In genomic region chr6:13541496-13541895, GRCh38 we compare ENCODE assay signal across 39 cellular contexts.
"Had no signal": no experiment of that assay in that cellular context is flagged by ENCODE, and none has a peak within 500 bp of the region (broad histone marks: within the 10 kb centered on the region; RNA-seq: fewer than 3 reads in every experiment).

No MANE protein-coding gene starts in this region.

- H3K36me3 ChIP-seq: adrenal gland, ascending aorta, brain microvascular endothelial cell, breast epithelium, cardiac muscle cell had no signal

- H3K4me3 Mint-ChIP-seq: activated naive CD4-positive, alpha-beta T cell treated with anti-CD3 and anti-CD28 coated beads for 36 hours; activated naive CD4-positive, alpha-beta T cell treated with anti-CD3 and anti-CD28 coated beads, Interleukin-2, amount 10 ng/mL, durations not matched to agents 7 days and 5 days; activated naive CD4-positive, alpha-beta T cell treated with anti-CD3 and anti-CD28 coated beads, Interleukin-2, amount 50 U/mL, for 24 hours; activated naive CD8-positive, alpha-beta T cell; activated naive CD8-positive, alpha-beta T cell treated with anti-CD3 and anti-CD28 coated beads for 36 hours; activated naive CD8-positive, alpha-beta T cell treated with anti-CD3 and anti-CD28 coated beads, Interleukin-2, amount 10 ng/mL, durations not matched to agents 7 days and 5 days; activated naive CD8-positive, alpha-beta T cell treated with anti-CD3 and anti-CD28 coated beads, Interleukin-2, amount 50 U/mL, for 24 hours; activated T-cell treated with anti-CD3 and anti-CD28 coated beads, Interleukin-2, amount 50 U/mL, for 24 hours; activated T-cell treated with anti-CD3 and anti-CD28 coated beads, Interleukin-2, amount 50 U/mL, for 4 hours; activated T-cell treated with anti-CD3 and anti-CD28 coated beads, Interleukin-2, amount 50 U/mL, for 72 hours; activated T-helper 1 cell treated with anti-CD3 and anti-CD28 coated beads, Interleukin-12 subunit alpha, Interleukin-12 subunit beta, Interleukin-2, Interleukin-4 antibody, amounts not matched to agents 30 ng/mL and 10 ng/mL and 1 ng/mL, durations not matched to agents 14 hours and 24 hours and 36 hours; activated T-helper 17 cell treated with anti-CD3 and anti-CD28 coated beads, Interleukin-2, amount 50 U/mL, for 72 hours; brain; central memory CD8-positive, alpha-beta T cell had no signal

- H3K27me3 Mint-ChIP-seq: activated naive CD4-positive, alpha-beta T cell treated with anti-CD3 and anti-CD28 coated beads, Interleukin-2, amount 10 ng/mL, durations not matched to agents 7 days and 5 days; activated naive CD4-positive, alpha-beta T cell treated with anti-CD3 and anti-CD28 coated beads, Interleukin-2, amount 50 U/mL, for 24 hours; activated naive CD8-positive, alpha-beta T cell; activated naive CD8-positive, alpha-beta T cell treated with anti-CD3 and anti-CD28 coated beads for 36 hours; activated naive CD8-positive, alpha-beta T cell treated with anti-CD3 and anti-CD28 coated beads, Interleukin-2, amount 50 U/mL, for 24 hours; activated T-cell treated with anti-CD3 and anti-CD28 coated beads, Interleukin-2, amount 50 U/mL, for 24 hours; activated T-helper 17 cell treated with anti-CD3 and anti-CD28 coated beads, Interleukin-2, amount 50 U/mL, for 72 hours; central memory CD8-positive, alpha-beta T cell had no signal

- ATAC-seq: activated naive CD4-positive, alpha-beta T cell treated with anti-CD3 and anti-CD28 coated beads, Interleukin-2, amount 50 U/mL, for 72 hours; activated naive CD8-positive, alpha-beta T cell treated with anti-CD3 and anti-CD28 coated beads, Interleukin-2, amount 50 U/mL, for 24 hours; activated T-cell treated with anti-CD3 and anti-CD28 coated beads, Interleukin-2, amount 50 U/mL, for 4 hours; activated T-cell treated with anti-CD3 and anti-CD28 coated beads, Interleukin-2, amount 50 U/mL, for 72 hours; activated T-helper 17 cell treated with anti-CD3 and anti-CD28 coated beads, Interleukin-2, amount 50 U/mL, for 72 hours; body of pancreas had no signal

- DNase-seq: activated effector memory CD4-positive, alpha-beta T cell treated with anti-CD3 and anti-CD28 coated beads, Interleukin-2, amount 50 U/mL, for 16 hours; activated effector memory CD4-positive, alpha-beta T cell treated with Interleukin-2 at 50 U/mL for 16 hours; activated gamma-delta T cell; activated gamma-delta T cell treated with Interleukin-2 at 50 U/mL for 16 hours; activated naive CD4-positive, alpha-beta T cell; activated naive CD4-positive, alpha-beta T cell treated with anti-CD3 and anti-CD28 coated beads for 36 hours; activated naive CD4-positive, alpha-beta T cell treated with anti-CD3 and anti-CD28 coated beads, Interleukin-2, amount 10 ng/mL, durations not matched to agents 7 days and 5 days; activated naive CD4-positive, alpha-beta T cell treated with anti-CD3 and anti-CD28 coated beads, Interleukin-2, amount 50 U/mL, for 16 hours; activated naive CD4-positive, alpha-beta T cell treated with Interleukin-2 at 50 U/mL for 16 hours; activated naive CD8-positive, alpha-beta T cell treated with anti-CD3 and anti-CD28 coated beads for 36 hours; activated naive CD8-positive, alpha-beta T cell treated with anti-CD3 and anti-CD28 coated beads, Interleukin-2, amount 10 ng/mL, durations not matched to agents 7 days and 5 days; activated naive CD8-positive, alpha-beta T cell treated with anti-CD3 and anti-CD28 coated beads, Interleukin-2, amount 50 U/mL, for 24 hours; activated T-cell treated with anti-CD3 and anti-CD28 coated beads for 4 hours; activated T-cell treated with anti-CD3 and anti-CD28 coated beads, Interleukin-2, amount 50 U/mL, for 1 hour; activated T-cell treated with anti-CD3 and anti-CD28 coated beads, Interleukin-2, amount 50 U/mL, for 24 hours; activated T-cell treated with anti-CD3 and anti-CD28 coated beads, Interleukin-2, amount 50 U/mL, for 4 hours; activated T-cell treated with anti-CD3 and anti-CD28 coated beads, Interleukin-2, amount 50 U/mL, for 48 hours; activated T-cell treated with anti-CD3 and anti-CD28 coated beads, Interleukin-2, amount 50 U/mL, for 72 hours; adrenal gland; amniotic stem cell; amygdala; anterior cingulate cortex; aorta; body of pancreas; brain microvascular endothelial cell; caudate nucleus; central memory CD4-positive, alpha-beta T cell; cerebellar nuclear complex had no signal

- H3K4me1 ChIP-seq: adrenal gland, ascending aorta, body of pancreas, breast epithelium had no signal

- H3K27ac ChIP-seq: adrenal gland, ascending aorta, body of pancreas, brain microvascular endothelial cell, breast epithelium, cardiac muscle cell had no signal

- H3K9me3 ChIP-seq: adrenal gland, ascending aorta, body of pancreas, breast epithelium had no signal

- H3K9me3 Mint-ChIP-seq: activated naive CD4-positive, alpha-beta T cell treated with anti-CD3 and anti-CD28 coated beads for 36 hours; activated naive CD4-positive, alpha-beta T cell treated with anti-CD3 and anti-CD28 coated beads, Interleukin-2, amount 10 ng/mL, durations not matched to agents 7 days and 5 days; activated naive CD4-positive, alpha-beta T cell treated with anti-CD3 and anti-CD28 coated beads, Interleukin-2, amount 50 U/mL, for 24 hours; activated naive CD4-positive, alpha-beta T cell treated with anti-CD3 and anti-CD28 coated beads, Interleukin-2, amount 50 U/mL, for 72 hours; activated naive CD8-positive, alpha-beta T cell treated with anti-CD3 and anti-CD28 coated beads for 36 hours; activated naive CD8-positive, alpha-beta T cell treated with anti-CD3 and anti-CD28 coated beads, Interleukin-2, amount 10 ng/mL, durations not matched to agents 7 days and 5 days; activated naive CD8-positive, alpha-beta T cell treated with anti-CD3 and anti-CD28 coated beads, Interleukin-2, amount 50 U/mL, for 24 hours; activated T-cell treated with anti-CD3 and anti-CD28 coated beads, Interleukin-2, amount 50 U/mL, for 24 hours; activated T-cell treated with anti-CD3 and anti-CD28 coated beads, Interleukin-2, amount 50 U/mL, for 4 hours; activated T-cell treated with anti-CD3 and anti-CD28 coated beads, Interleukin-2, amount 50 U/mL, for 72 hours; activated T-helper 1 cell treated with anti-CD3 and anti-CD28 coated beads, Interleukin-12 subunit alpha, Interleukin-12 subunit beta, Interleukin-2, Interleukin-4 antibody, amounts not matched to agents 30 ng/mL and 10 ng/mL and 1 ng/mL, durations not matched to agents 14 hours and 24 hours and 36 hours; activated T-helper 17 cell treated with anti-CD3 and anti-CD28 coated beads, Interleukin-2, amount 50 U/mL, for 72 hours; activated T-helper 2 cell treated with anti-CD3 and anti-CD28 coated beads, Interferon-gamma antibody, Interleukin-2, Interleukin-4, amounts not matched to agents 10 μg/mL and 5 μg/mL and 100 μg/mL, durations not matched to agents 14 hours and 24 hours and 36 hours; central memory CD8-positive, alpha-beta T cell had no signal

- H3K27me3 ChIP-seq: adrenal gland, ascending aorta, body of pancreas, brain microvascular endothelial cell, breast epithelium, cardiac muscle cell had no signal

- H3K27ac Mint-ChIP-seq: activated naive CD4-positive, alpha-beta T cell treated with anti-CD3 and anti-CD28 coated beads for 36 hours; activated naive CD4-positive, alpha-beta T cell treated with anti-CD3 and anti-CD28 coated beads, Interleukin-2, amount 10 ng/mL, durations not matched to agents 7 days and 5 days; activated naive CD4-positive, alpha-beta T cell treated with anti-CD3 and anti-CD28 coated beads, Interleukin-2, amount 50 U/mL, for 24 hours; activated naive CD4-positive, alpha-beta T cell treated with anti-CD3 and anti-CD28 coated beads, Interleukin-2, amount 50 U/mL, for 72 hours; activated naive CD8-positive, alpha-beta T cell; activated naive CD8-positive, alpha-beta T cell treated with anti-CD3 and anti-CD28 coated beads for 36 hours; activated naive CD8-positive, alpha-beta T cell treated with anti-CD3 and anti-CD28 coated beads, Interleukin-2, amount 10 ng/mL, durations not matched to agents 7 days and 5 days; activated naive CD8-positive, alpha-beta T cell treated with anti-CD3 and anti-CD28 coated beads, Interleukin-2, amount 50 U/mL, for 24 hours; activated T-cell treated with anti-CD3 and anti-CD28 coated beads, Interleukin-2, amount 50 U/mL, for 24 hours; activated T-cell treated with anti-CD3 and anti-CD28 coated beads, Interleukin-2, amount 50 U/mL, for 72 hours; activated T-helper 1 cell treated with anti-CD3 and anti-CD28 coated beads, Interleukin-12 subunit alpha, Interleukin-12 subunit beta, Interleukin-2, Interleukin-4 antibody, amounts not matched to agents 30 ng/mL and 10 ng/mL and 1 ng/mL, durations not matched to agents 14 hours and 24 hours and 36 hours; activated T-helper 17 cell treated with anti-CD3 and anti-CD28 coated beads, Interleukin-2, amount 50 U/mL, for 72 hours; activated T-helper 2 cell treated with anti-CD3 and anti-CD28 coated beads, Interferon-gamma antibody, Interleukin-2, Interleukin-4, amounts not matched to agents 10 μg/mL and 5 μg/mL and 100 μg/mL, durations not matched to agents 14 hours and 24 hours and 36 hours; brain had no signal

- H3K36me3 Mint-ChIP-seq: activated naive CD4-positive, alpha-beta T cell treated with anti-CD3 and anti-CD28 coated beads, Interleukin-2, amount 10 ng/mL, durations not matched to agents 7 days and 5 days; activated naive CD4-positive, alpha-beta T cell treated with anti-CD3 and anti-CD28 coated beads, Interleukin-2, amount 50 U/mL, for 24 hours; activated naive CD4-positive, alpha-beta T cell treated with anti-CD3 and anti-CD28 coated beads, Interleukin-2, amount 50 U/mL, for 72 hours; activated naive CD8-positive, alpha-beta T cell; activated naive CD8-positive, alpha-beta T cell treated with anti-CD3 and anti-CD28 coated beads for 36 hours; activated naive CD8-positive, alpha-beta T cell treated with anti-CD3 and anti-CD28 coated beads, Interleukin-2, amount 10 ng/mL, durations not matched to agents 7 days and 5 days; brain had no signal

- H3K4me1 Mint-ChIP-seq: activated naive CD4-positive, alpha-beta T cell treated with anti-CD3 and anti-CD28 coated beads, Interleukin-2, amount 10 ng/mL, durations not matched to agents 7 days and 5 days; activated naive CD4-positive, alpha-beta T cell treated with anti-CD3 and anti-CD28 coated beads, Interleukin-2, amount 50 U/mL, for 24 hours; activated naive CD8-positive, alpha-beta T cell treated with anti-CD3 and anti-CD28 coated beads for 36 hours; activated naive CD8-positive, alpha-beta T cell treated with anti-CD3 and anti-CD28 coated beads, Interleukin-2, amount 50 U/mL, for 24 hours; activated T-helper 17 cell treated with anti-CD3 and anti-CD28 coated beads, Interleukin-2, amount 50 U/mL, for 72 hours; brain; central memory CD8-positive, alpha-beta T cell had no signal

- H3K4me3 ChIP-seq: adrenal gland, ascending aorta, body of pancreas, breast epithelium, cardiac muscle cell had no signal
